25 cellular contexts compared by ENCODE assay signal in the genomic region with DNA sequence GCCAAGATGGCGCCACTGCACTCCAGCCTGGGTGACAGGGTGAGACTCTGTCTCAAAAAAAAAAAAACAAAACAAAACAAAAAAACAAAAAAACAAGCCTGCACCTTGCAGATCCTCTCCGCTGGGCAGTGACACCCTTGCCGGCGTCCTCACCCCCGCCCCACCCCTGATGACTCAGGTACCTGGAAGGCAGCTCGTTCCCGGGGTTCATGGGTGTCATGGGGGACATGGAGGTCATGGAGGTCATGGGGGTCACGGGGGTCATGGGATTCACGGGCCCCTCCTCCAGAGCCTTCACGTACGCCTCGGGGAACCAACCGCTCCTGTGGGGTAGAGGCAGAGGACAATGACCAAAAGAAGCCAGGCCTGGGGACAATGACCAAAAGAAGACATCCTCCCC. TPM values are rescaled to one million over a fixed set of nuclear protein-coding genes. Genes with fewer than 3 reads are reported as not detected.
"Had no signal": no experiment of that assay in that cellular context is flagged by ENCODE, and none has a peak within 500 bp of the region (broad histone marks: within the 10 kb centered on the region; RNA-seq: fewer than 3 reads in every experiment).

No MANE protein-coding gene starts in this region.

- H3K9ac ChIP-seq: KMS-11 had no signal

- H3K36me3 ChIP-seq: brain microvascular endothelial cell, cardiac muscle cell had no signal

- H3K4me2 ChIP-seq: KMS-11 had no signal

- DNase-seq: activated CD4-positive, alpha-beta T cell treated with anti-CD3 and anti-CD28 coated beads for 4 hours; activated CD8-positive, alpha-beta memory T cell treated with anti-CD3 and anti-CD28 coated beads, Interleukin-2, amount 50 U/mL, for 4 hours; activated CD8-positive, alpha-beta T cell treated with anti-CD3 and anti-CD28 coated beads for 36 hours; activated gamma-delta T cell treated with Interleukin-2 at 50 U/mL for 16 hours; activated naive CD4-positive, alpha-beta T cell treated with anti-CD3 and anti-CD28 coated beads, Interleukin-2, amount 10 ng/mL, durations not matched to agents 7 days and 5 days; activated naive CD8-positive, alpha-beta T cell treated with anti-CD3 and anti-CD28 coated beads for 36 hours; activated T-cell treated with anti-CD3 and anti-CD28 coated beads, Interleukin-2, amount 50 U/mL, for 72 hours; brain microvascular endothelial cell; NCI-H1092 treated with DMSO at 0.1 percent for 48 hours; NCI-H1417 treated with DMSO at 0.1 percent for 48 hours; NCI-H1694; NCI-H2029 treated with DMSO at 0.1 percent for 48 hours; NCI-H510A treated with DMSO at 0.1 percent for 48 hours; NCI-H69; NK-92 treated with Interleukin-12 subunit alpha and Interleukin-12 subunit beta, amount 100 ng/mL, for 24 hours; OCI-M1; RPMI8226; SHP77 treated with DMSO at 0.1 percent for 48 hours had no signal

- H3K4me3 ChIP-seq: cardiac muscle cell had no signal

- ATAC-seq: activated CD4-positive, CD25-positive, alpha-beta regulatory T cell treated with anti-CD3 and anti-CD28 coated beads, Interleukin-2, amount 50 U/mL, for 24 hours; activated CD8-positive, alpha-beta T cell treated with anti-CD3 and anti-CD28 coated beads for 36 hours; activated T-cell treated with anti-CD3 and anti-CD28 coated beads, Interleukin-2, amount 50 U/mL, for 72 hours; Panc1 had no signal

- H3K27ac ChIP-seq: brain microvascular endothelial cell, cardiac muscle cell, KMS-11 had no signal

RNA-seq across cellular contexts. Expression of a gene that starts 3.0 kb away (rescaled TPM):
- total RNA-seq: activated CD8-positive, alpha-beta T cell treated with anti-CD3 and anti-CD28 coated beads for 36 hours; activated naive CD8-positive, alpha-beta T cell treated with anti-CD3 and anti-CD28 coated beads for 36 hours; activated T-cell treated with anti-CD3 and anti-CD28 coated beads, Interleukin-2, amount 50 U/mL, for 72 hours; activated T-helper 2 cell treated with anti-CD3 and anti-CD28 coated beads, Interferon-gamma antibody, Interleukin-2, Interleukin-4, amounts not matched to agents 10 μg/mL and 5 μg/mL and 100 μg/mL, durations not matched to agents 14 hours and 24 hours and 36 hours; MCF 10A; SK-MEL-5 had no signal
